In the genomic region with DNA sequence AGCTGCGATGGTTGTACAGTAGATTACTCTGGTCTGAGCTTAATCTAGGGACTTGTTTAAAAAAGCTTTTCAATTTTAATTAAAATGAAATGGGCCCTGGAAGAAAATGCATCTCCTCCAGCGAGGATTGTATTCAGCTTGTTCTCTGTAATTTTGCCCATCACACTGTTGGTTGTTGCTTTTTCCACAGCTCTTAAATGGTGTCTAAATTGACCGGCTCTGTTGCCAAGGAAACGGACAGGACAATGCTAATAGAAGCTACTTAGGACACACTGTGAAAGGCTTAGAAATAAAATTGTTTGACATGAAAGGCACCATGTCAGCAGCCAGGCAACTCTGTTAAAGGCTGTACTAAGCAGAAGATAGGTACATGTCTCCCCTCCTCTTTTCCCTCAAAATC, we compare ENCODE assay signal across 2 cellular contexts.
TF ChIP-seq lines count a peak whose summit lies in the region.

No MANE protein-coding gene starts in this region.

TF ChIP-seq in SK-N-SH, 30 proteins besides CTCF, POLR2A, EP300 and RAD21 (continued from another document):
- TF ChIP-seq GATA2 (CRISPR knock-in tag; IDR thresholded peaks at IDR 0.05) (no peak), FOXM1 (IDR thresholded peaks at IDR 0.05; ENCODE audit: low read depth) (no peak), POLR2AphosphoS5 (IDR thresholded peaks at IDR 0.05; ENCODE audit: low read depth, low read length) (no peak), TEAD4 (IDR thresholded peaks at IDR 0.05; ENCODE audit: borderline replicate concordance, insufficient read depth) (no peak), RXRA (IDR thresholded peaks at IDR 0.05; ENCODE audit: borderline replicate concordance, low read depth) (no peak), FOXJ3 (CRISPR knock-in tag; IDR thresholded peaks at IDR 0.05) (no peak), NFIC (IDR thresholded peaks at IDR 0.05; ENCODE audit: borderline replicate concordance) (no peak), JUND (IDR thresholded peaks at IDR 0.05) (no peak), NRF1 (IDR thresholded peaks at IDR 0.05; ENCODE audit: low read depth, low read length) (no peak)
- TF ChIP-seq, protein P1, sequence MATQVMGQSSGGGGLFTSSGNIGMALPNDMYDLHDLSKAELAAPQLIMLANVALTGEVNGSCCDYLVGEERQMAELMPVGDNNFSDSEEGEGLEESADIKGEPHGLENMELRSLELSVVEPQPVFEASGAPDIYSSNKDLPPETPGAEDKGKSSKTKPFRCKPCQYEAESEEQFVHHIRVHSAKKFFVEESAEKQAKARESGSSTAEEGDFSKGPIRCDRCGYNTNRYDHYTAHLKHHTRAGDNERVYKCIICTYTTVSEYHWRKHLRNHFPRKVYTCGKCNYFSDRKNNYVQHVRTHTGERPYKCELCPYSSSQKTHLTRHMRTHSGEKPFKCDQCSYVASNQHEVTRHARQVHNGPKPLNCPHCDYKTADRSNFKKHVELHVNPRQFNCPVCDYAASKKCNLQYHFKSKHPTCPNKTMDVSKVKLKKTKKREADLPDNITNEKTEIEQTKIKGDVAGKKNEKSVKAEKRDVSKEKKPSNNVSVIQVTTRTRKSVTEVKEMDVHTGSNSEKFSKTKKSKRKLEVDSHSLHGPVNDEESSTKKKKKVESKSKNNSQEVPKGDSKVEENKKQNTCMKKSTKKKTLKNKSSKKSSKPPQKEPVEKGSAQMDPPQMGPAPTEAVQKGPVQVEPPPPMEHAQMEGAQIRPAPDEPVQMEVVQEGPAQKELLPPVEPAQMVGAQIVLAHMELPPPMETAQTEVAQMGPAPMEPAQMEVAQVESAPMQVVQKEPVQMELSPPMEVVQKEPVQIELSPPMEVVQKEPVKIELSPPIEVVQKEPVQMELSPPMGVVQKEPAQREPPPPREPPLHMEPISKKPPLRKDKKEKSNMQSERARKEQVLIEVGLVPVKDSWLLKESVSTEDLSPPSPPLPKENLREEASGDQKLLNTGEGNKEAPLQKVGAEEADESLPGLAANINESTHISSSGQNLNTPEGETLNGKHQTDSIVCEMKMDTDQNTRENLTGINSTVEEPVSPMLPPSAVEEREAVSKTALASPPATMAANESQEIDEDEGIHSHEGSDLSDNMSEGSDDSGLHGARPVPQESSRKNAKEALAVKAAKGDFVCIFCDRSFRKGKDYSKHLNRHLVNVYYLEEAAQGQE (IDR thresholded peaks at IDR 0.05; ENCODE audit: low read depth, low read length): no peak
- TF ChIP-seq, protein P2, sequence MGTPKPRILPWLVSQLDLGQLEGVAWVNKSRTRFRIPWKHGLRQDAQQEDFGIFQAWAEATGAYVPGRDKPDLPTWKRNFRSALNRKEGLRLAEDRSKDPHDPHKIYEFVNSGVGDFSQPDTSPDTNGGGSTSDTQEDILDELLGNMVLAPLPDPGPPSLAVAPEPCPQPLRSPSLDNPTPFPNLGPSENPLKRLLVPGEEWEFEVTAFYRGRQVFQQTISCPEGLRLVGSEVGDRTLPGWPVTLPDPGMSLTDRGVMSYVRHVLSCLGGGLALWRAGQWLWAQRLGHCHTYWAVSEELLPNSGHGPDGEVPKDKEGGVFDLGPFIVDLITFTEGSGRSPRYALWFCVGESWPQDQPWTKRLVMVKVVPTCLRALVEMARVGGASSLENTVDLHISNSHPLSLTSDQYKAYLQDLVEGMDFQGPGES (IDR thresholded peaks at IDR 0.05; ENCODE audit: low read depth, low read length): no peak

TF ChIP-seq in SK-N-SH treated with all-trans-retinoic acid at 6 μM for 48 hours, 23 proteins besides CTCF, POLR2A, EP300 and RAD21 (continued from another document):
- TF ChIP-seq, protein P3, sequence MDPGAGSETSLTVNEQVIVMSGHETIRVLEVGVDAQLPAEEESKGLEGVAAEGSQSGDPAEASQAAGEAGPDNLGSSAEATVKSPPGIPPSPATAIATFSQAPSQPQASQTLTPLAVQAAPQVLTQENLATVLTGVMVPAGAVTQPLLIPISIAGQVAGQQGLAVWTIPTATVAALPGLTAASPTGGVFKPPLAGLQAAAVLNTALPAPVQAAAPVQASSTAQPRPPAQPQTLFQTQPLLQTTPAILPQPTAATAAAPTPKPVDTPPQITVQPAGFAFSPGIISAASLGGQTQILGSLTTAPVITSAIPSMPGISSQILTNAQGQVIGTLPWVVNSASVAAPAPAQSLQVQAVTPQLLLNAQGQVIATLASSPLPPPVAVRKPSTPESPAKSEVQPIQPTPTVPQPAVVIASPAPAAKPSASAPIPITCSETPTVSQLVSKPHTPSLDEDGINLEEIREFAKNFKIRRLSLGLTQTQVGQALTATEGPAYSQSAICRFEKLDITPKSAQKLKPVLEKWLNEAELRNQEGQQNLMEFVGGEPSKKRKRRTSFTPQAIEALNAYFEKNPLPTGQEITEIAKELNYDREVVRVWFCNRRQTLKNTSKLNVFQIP (CRISPR knock-in tag; IDR thresholded peaks at IDR 0.05; ENCODE audit: borderline replicate concordance, low read depth): no peak
- TF ChIP-seq, protein P4, sequence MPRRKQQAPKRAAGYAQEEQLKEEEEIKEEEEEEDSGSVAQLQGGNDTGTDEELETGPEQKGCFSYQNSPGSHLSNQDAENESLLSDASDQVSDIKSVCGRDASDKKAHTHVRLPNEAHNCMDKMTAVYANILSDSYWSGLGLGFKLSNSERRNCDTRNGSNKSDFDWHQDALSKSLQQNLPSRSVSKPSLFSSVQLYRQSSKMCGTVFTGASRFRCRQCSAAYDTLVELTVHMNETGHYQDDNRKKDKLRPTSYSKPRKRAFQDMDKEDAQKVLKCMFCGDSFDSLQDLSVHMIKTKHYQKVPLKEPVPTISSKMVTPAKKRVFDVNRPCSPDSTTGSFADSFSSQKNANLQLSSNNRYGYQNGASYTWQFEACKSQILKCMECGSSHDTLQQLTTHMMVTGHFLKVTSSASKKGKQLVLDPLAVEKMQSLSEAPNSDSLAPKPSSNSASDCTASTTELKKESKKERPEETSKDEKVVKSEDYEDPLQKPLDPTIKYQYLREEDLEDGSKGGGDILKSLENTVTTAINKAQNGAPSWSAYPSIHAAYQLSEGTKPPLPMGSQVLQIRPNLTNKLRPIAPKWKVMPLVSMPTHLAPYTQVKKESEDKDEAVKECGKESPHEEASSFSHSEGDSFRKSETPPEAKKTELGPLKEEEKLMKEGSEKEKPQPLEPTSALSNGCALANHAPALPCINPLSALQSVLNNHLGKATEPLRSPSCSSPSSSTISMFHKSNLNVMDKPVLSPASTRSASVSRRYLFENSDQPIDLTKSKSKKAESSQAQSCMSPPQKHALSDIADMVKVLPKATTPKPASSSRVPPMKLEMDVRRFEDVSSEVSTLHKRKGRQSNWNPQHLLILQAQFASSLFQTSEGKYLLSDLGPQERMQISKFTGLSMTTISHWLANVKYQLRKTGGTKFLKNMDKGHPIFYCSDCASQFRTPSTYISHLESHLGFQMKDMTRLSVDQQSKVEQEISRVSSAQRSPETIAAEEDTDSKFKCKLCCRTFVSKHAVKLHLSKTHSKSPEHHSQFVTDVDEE (CRISPR knock-in tag; IDR thresholded peaks at IDR 0.05): no peak
- no peak for TF ChIP-seq OSR1 (CRISPR knock-in tag; IDR thresholded peaks at IDR 0.05)
- no peak for TF ChIP-seq ZNF8 (CRISPR knock-in tag; IDR thresholded peaks at IDR 0.05)
- no peak for TF ChIP-seq TOX (CRISPR knock-in tag; IDR thresholded peaks at IDR 0.05; ENCODE audit: borderline replicate concordance)
- TF ChIP-seq, protein P5, sequence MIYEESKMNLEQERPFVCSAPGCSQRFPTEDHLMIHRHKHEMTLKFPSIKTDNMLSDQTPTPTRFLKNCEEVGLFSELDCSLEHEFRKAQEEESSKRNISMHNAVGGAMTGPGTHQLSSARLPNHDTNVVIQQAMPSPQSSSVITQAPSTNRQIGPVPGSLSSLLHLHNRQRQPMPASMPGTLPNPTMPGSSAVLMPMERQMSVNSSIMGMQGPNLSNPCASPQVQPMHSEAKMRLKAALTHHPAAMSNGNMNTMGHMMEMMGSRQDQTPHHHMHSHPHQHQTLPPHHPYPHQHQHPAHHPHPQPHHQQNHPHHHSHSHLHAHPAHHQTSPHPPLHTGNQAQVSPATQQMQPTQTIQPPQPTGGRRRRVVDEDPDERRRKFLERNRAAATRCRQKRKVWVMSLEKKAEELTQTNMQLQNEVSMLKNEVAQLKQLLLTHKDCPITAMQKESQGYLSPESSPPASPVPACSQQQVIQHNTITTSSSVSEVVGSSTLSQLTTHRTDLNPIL (CRISPR knock-in tag; IDR thresholded peaks at IDR 0.05; ENCODE audit: low read depth): no peak
- TF ChIP-seq BACH2 (CRISPR knock-in tag; IDR thresholded peaks at IDR 0.05; ENCODE audit: borderline replicate concordance): no peak
- no peak for TF ChIP-seq ZNF565 (CRISPR knock-in tag; conservative IDR thresholded peaks at IDR 0.05; ENCODE audit: low read depth)
- TF ChIP-seq, protein P6, sequence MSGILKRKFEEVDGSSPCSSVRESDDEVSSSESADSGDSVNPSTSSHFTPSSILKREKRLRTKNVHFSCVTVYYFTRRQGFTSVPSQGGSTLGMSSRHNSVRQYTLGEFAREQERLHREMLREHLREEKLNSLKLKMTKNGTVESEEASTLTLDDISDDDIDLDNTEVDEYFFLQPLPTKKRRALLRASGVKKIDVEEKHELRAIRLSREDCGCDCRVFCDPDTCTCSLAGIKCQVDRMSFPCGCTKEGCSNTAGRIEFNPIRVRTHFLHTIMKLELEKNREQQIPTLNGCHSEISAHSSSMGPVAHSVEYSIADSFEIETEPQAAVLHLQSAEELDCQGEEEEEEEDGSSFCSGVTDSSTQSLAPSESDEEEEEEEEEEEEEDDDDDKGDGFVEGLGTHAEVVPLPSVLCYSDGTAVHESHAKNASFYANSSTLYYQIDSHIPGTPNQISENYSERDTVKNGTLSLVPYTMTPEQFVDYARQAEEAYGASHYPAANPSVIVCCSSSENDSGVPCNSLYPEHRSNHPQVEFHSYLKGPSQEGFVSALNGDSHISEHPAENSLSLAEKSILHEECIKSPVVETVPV (CRISPR knock-in tag; IDR thresholded peaks at IDR 0.05): no peak
- TF ChIP-seq CSDC2 (CRISPR knock-in tag; IDR thresholded peaks at IDR 0.05): no peak
- no peak for TF ChIP-seq ARNTL (CRISPR knock-in tag; IDR thresholded peaks at IDR 0.05; ENCODE audit: borderline replicate concordance, low read depth)
